In genomic region chr1:1013922-1014617, GRCh38 we compare ENCODE assay signal across 5 cellular contexts. TPM values are rescaled to one million over a fixed set of nuclear protein-coding genes. Genes with fewer than 3 reads are reported as not detected.
DNase-seq lines count a peak whose midpoint lies in the region; ATAC-seq and TF ChIP-seq lines count a peak whose summit lies in the region.

No MANE protein-coding gene starts in this region.

- no peak for ATAC-seq in activated naive CD8-positive, alpha-beta T cell treated with anti-CD3 and anti-CD28 coated beads, Interleukin-2, amount 10 ng/mL, durations not matched to agents 7 days and 5 days (ENCODE audit: low read depth)

- DNase-seq in activated naive CD8-positive, alpha-beta T cell treated with anti-CD3 and anti-CD28 coated beads, Interleukin-2, amount 10 ng/mL, durations not matched to agents 7 days and 5 days: peak; percentile 54
- no peak for DNase-seq in GDM1 (lab: John Stamatoyannopoulos, UW)
- no peak for DNase-seq in retina

- peaks cover 24% of the 10 kb centered on the region for H3K4me1 Mint-ChIP-seq in activated naive CD8-positive, alpha-beta T cell treated with anti-CD3 and anti-CD28 coated beads, Interleukin-2, amount 10 ng/mL, durations not matched to agents 7 days and 5 days

- H3K4me3 Mint-ChIP-seq in activated naive CD8-positive, alpha-beta T cell treated with anti-CD3 and anti-CD28 coated beads, Interleukin-2, amount 10 ng/mL, durations not matched to agents 7 days and 5 days: peak overlapping the region; percentile 87

- H4K20me1 ChIP-seq in KMS-11 (ENCODE audit: insufficient read depth): no peaks in the 10 kb centered on the region

- H3K9me3 Mint-ChIP-seq in activated naive CD8-positive, alpha-beta T cell treated with anti-CD3 and anti-CD28 coated beads, Interleukin-2, amount 10 ng/mL, durations not matched to agents 7 days and 5 days: no peaks in the 10 kb centered on the region

- POLR2A ChIA-PET in activated naive CD8-positive, alpha-beta T cell treated with anti-CD3 and anti-CD28 coated beads, Interleukin-2, amount 10 ng/mL, durations not matched to agents 7 days and 5 days (lab: Charles Lee): interaction anchor here (0.6 to 3.5 kb wide), 21 partner anchors 8 to 334 kb away, joined by 3 to 28 read pairs (median 4); partner anchors contain the start of gene UBE2J2

- no peaks in the 10 kb centered on the region for H3K27me3 Mint-ChIP-seq in activated naive CD8-positive, alpha-beta T cell treated with anti-CD3 and anti-CD28 coated beads, Interleukin-2, amount 10 ng/mL, durations not matched to agents 7 days and 5 days

- H3K27me3 ChIP-seq in KMS-11 (ENCODE audit: insufficient read depth, low read depth): peaks cover 26% of the 10 kb centered on the region
- H3K27me3 ChIP-seq in mucosa of rectum (ENCODE audit: control insufficient read depth in 2 of 2, insufficient read depth in 2 of 2, low read length in 2 of 2): no peaks in the 10 kb centered on the region

- H3K27ac ChIP-seq in KMS-11 (peak overlapping the region; percentile 35; the same call in 1 of the 2 replicates), mucosa of rectum (ENCODE audit: low read depth in 2 of 2, low read length in 2 of 2) (peak overlapping the region; percentile 83 to 94)

- H3K36me3 ChIP-seq in KMS-11 (ENCODE audit: insufficient read depth) (no peaks in the 10 kb centered on the region), mucosa of rectum (ENCODE audit: control insufficient read depth in 2 of 2, insufficient read depth in 2 of 2, low read length in 2 of 2) (no peaks in the 10 kb centered on the region)

- H2AFZ ChIP-seq in KMS-11 (ENCODE audit: low read depth): peak overlapping the region; percentile 91

- H3K9ac ChIP-seq in KMS-11 (peak overlapping the region; percentile 64; the same call in 1 of the 2 replicates), mucosa of rectum (ENCODE audit: low read depth in 1 of 2, low read length in 2 of 2) (peak overlapping the region; percentile 74 to 92)

- peak overlapping the region; percentile 90 for H3K4me2 ChIP-seq in KMS-11

- peaks cover 19% of the 10 kb centered on the region for H3K4me1 ChIP-seq in KMS-11 (ENCODE audit: low read depth, poor library complexity, severe bottlenecking)
- peaks cover 12 to 14% of the 10 kb centered on the region in 2 donors for H3K4me1 ChIP-seq in mucosa of rectum (ENCODE audit: control insufficient read depth in 2 of 2, insufficient read depth in 2 of 2, low read length in 2 of 2)

- H3K27ac Mint-ChIP-seq in activated naive CD8-positive, alpha-beta T cell treated with anti-CD3 and anti-CD28 coated beads, Interleukin-2, amount 10 ng/mL, durations not matched to agents 7 days and 5 days: peak overlapping the region; percentile 95

- no peak overlapping the region for H3K4me3 ChIP-seq in KMS-11 (IDR thresholded peaks at IDR 0.05; ENCODE audit: insufficient read depth, low read depth, low read length)
- H3K4me3 ChIP-seq in mucosa of rectum (ENCODE audit: low read length in 2 of 2): peak overlapping the region; percentile 88 to 90

- no peak for TF ChIP-seq CTCF in KMS-11 (conservative IDR thresholded peaks at IDR 0.05; ENCODE audit: low read depth, low read length)

- H3K79me2 ChIP-seq in KMS-11 (ENCODE audit: insufficient read depth, low read depth): no peaks in the 10 kb centered on the region

- peaks cover 30% of the 10 kb centered on the region for H3K36me3 Mint-ChIP-seq in activated naive CD8-positive, alpha-beta T cell treated with anti-CD3 and anti-CD28 coated beads, Interleukin-2, amount 10 ng/mL, durations not matched to agents 7 days and 5 days

- no peaks in the 10 kb centered on the region for H3K9me3 ChIP-seq in mucosa of rectum (ENCODE audit: control insufficient read depth in 2 of 2, low read length in 2 of 2)

RNA-seq across cellular contexts. Expression of gene ISG15, which starts 0.8 kb away (rescaled TPM):
- 100 to 1,000 TPM; 425 to 457 TPM for total RNA-seq in activated naive CD8-positive, alpha-beta T cell treated with anti-CD3 and anti-CD28 coated beads, Interleukin-2, amount 10 ng/mL, durations not matched to agents 7 days and 5 days

RNA-seq across cellular contexts. Expression of gene AGRN, which starts 5.8 kb away (rescaled TPM):
- 10 to 100 TPM; 18.8 to 19.3 TPM for total RNA-seq in activated naive CD8-positive, alpha-beta T cell treated with anti-CD3 and anti-CD28 coated beads, Interleukin-2, amount 10 ng/mL, durations not matched to agents 7 days and 5 days

RNA-seq across cellular contexts. Expression of gene HES4, which starts 14.2 kb away (rescaled TPM):
- 1 to 10 TPM in 1 of 2 experiments, under 1 TPM in 1; 0.60 to 1.1 TPM for total RNA-seq in activated naive CD8-positive, alpha-beta T cell treated with anti-CD3 and anti-CD28 coated beads, Interleukin-2, amount 10 ng/mL, durations not matched to agents 7 days and 5 days

RNA-seq across cellular contexts. Expression of gene PERM1, which starts 32.2 kb away (rescaled TPM):
- not detected for total RNA-seq in activated naive CD8-positive, alpha-beta T cell treated with anti-CD3 and anti-CD28 coated beads, Interleukin-2, amount 10 ng/mL, durations not matched to agents 7 days and 5 days

RNA-seq across cellular contexts. Expression of gene PLEKHN1, which starts 47.8 kb away (rescaled TPM):
- 1 to 10 TPM; 3.0 to 4.8 TPM for total RNA-seq in activated naive CD8-positive, alpha-beta T cell treated with anti-CD3 and anti-CD28 coated beads, Interleukin-2, amount 10 ng/mL, durations not matched to agents 7 days and 5 days
